ENCODE assay signal across 12 cellular contexts in genomic region chr3:196843435-196844110, GRCh38.
"Had no signal": no experiment of that assay in that cellular context is flagged by ENCODE, and none has a peak within 500 bp of the region (broad histone marks: within the 10 kb centered on the region; RNA-seq: fewer than 3 reads in every experiment).

No MANE protein-coding gene starts in this region.

- H3K36me3 ChIP-seq: esophagus squamous epithelium, neutrophil, tibial artery had no signal

- H3K4me1 ChIP-seq: esophagus squamous epithelium, tibial artery had no signal

- H3K4me3 ChIP-seq: esophagus squamous epithelium, hepatocyte, lung, tibial artery had no signal

- DNase-seq: activated B cell treated with CpG ODN at 0.5 μM for 24 hours; activated CD4-positive, alpha-beta T cell treated with anti-CD3 and anti-CD28 coated beads for 4 hours; activated T-cell treated with anti-CD3 and anti-CD28 coated beads for 4 hours; effector memory CD4-positive, alpha-beta T cell; esophagus squamous epithelium; left colon; stimulated activated naive CD8-positive, alpha-beta T cell treated with anti-CD3 and anti-CD28 coated beads, Interleukin-15, Interleukin-2, amounts not matched to agents 100 U/mL and 50 U/mL, for 24 hours; T-helper 9 cell; tibial artery had no signal

- ATAC-seq: left colon; stimulated activated naive CD8-positive, alpha-beta T cell treated with anti-CD3 and anti-CD28 coated beads, Interleukin-15, Interleukin-2, amounts not matched to agents 100 U/mL and 50 U/mL, for 24 hours had no signal

- H3K9me3 ChIP-seq: esophagus squamous epithelium, neutrophil, tibial artery had no signal

- H3K27ac ChIP-seq: esophagus squamous epithelium, hepatocyte, neutrophil, tibial artery had no signal

- H3K27me3 ChIP-seq: esophagus squamous epithelium, hepatocyte, tibial artery had no signal
